In the genomic region with DNA sequence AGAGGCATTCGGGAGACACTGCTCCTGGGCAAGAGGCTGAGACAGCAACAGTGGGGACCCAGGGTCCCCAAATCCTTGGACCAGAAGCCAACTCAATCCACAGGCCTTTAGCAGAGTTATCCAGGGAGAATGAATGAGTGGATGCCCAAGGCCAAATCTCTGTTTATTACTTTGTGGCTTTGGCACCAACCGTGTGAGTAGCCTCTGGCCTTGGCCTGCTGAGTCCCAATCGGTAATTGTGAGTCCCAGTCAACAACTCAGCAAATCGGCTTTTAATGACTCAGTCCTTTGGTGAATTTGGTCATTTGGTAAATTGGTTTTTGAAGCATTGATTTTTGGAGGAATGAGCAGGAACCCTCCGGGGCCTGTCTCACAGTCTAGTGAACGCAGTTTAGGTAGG, we compare ENCODE assay signal across 33 cellular contexts.
"Had no signal": no experiment of that assay in that cellular context is flagged by ENCODE, and none has a peak within 500 bp of the region (broad histone marks: within the 10 kb centered on the region; RNA-seq: fewer than 3 reads in every experiment).

No MANE protein-coding gene starts in this region.

- H3K9me3 Mint-ChIP-seq: activated naive CD8-positive, alpha-beta T cell treated with anti-CD3 and anti-CD28 coated beads, Interleukin-2, amount 50 U/mL, for 24 hours had no signal

- H3K4me3 ChIP-seq: breast epithelium, Peyer's patch had no signal

- H3K36me3 ChIP-seq: breast epithelium, Peyer's patch, WERI-Rb-1 had no signal

- H3K9me3 ChIP-seq: breast epithelium, Peyer's patch had no signal

- H3K4me1 ChIP-seq: breast epithelium, Peyer's patch had no signal

- H3K4me3 Mint-ChIP-seq: activated CD4-positive, alpha-beta memory T cell treated with anti-CD3 and anti-CD28 coated beads, Interleukin-2, amount 10 ng/mL, durations not matched to agents 7 days and 5 days; activated CD8-positive, alpha-beta memory T cell treated with anti-CD3 and anti-CD28 coated beads, Interleukin-2, amount 10 ng/mL, durations not matched to agents 7 days and 5 days; activated naive CD4-positive, alpha-beta T cell treated with anti-CD3 and anti-CD28 coated beads, Interleukin-2, amount 10 ng/mL, durations not matched to agents 7 days and 5 days; activated naive CD8-positive, alpha-beta T cell; activated naive CD8-positive, alpha-beta T cell treated with anti-CD3 and anti-CD28 coated beads, Interleukin-2, amount 50 U/mL, for 24 hours had no signal

- H3K27ac Mint-ChIP-seq: activated CD4-positive, alpha-beta memory T cell treated with anti-CD3 and anti-CD28 coated beads, Interleukin-2, amount 10 ng/mL, durations not matched to agents 7 days and 5 days; activated CD8-positive, alpha-beta memory T cell treated with anti-CD3 and anti-CD28 coated beads, Interleukin-2, amount 10 ng/mL, durations not matched to agents 7 days and 5 days; activated naive CD4-positive, alpha-beta T cell treated with anti-CD3 and anti-CD28 coated beads, Interleukin-2, amount 10 ng/mL, durations not matched to agents 7 days and 5 days; activated naive CD8-positive, alpha-beta T cell; activated naive CD8-positive, alpha-beta T cell treated with anti-CD3 and anti-CD28 coated beads, Interleukin-2, amount 50 U/mL, for 24 hours had no signal

- DNase-seq: activated CD4-positive, alpha-beta memory T cell treated with anti-CD3 and anti-CD28 coated beads, Interleukin-2, amount 10 ng/mL, durations not matched to agents 7 days and 5 days; activated CD4-positive, alpha-beta T cell treated with anti-CD3 and anti-CD28 coated beads for 1 hour; activated CD4-positive, alpha-beta T cell treated with anti-CD3 and anti-CD28 coated beads for 48 hours; activated CD4-positive, CD25-positive, alpha-beta regulatory T cell; activated CD8-positive, alpha-beta memory T cell treated with anti-CD3 and anti-CD28 coated beads for 24 hours; activated CD8-positive, alpha-beta memory T cell treated with anti-CD3 and anti-CD28 coated beads, Interleukin-2, amount 10 ng/mL, durations not matched to agents 7 days and 5 days; activated CD8-positive, alpha-beta memory T cell treated with anti-CD3 and anti-CD28 coated beads, Interleukin-2, amount 50 U/mL, for 48 hours; activated effector memory CD4-positive, alpha-beta T cell treated with Interleukin-2 at 50 U/mL for 16 hours; activated naive CD4-positive, alpha-beta T cell treated with anti-CD3 and anti-CD28 coated beads, Interleukin-2, amount 10 ng/mL, durations not matched to agents 7 days and 5 days; activated naive CD8-positive, alpha-beta T cell treated with anti-CD3 and anti-CD28 coated beads, Interleukin-2, amount 50 U/mL, for 24 hours; activated T-cell treated with anti-CD3 and anti-CD28 coated beads, Interleukin-2, amount 50 U/mL, for 48 hours; amniotic stem cell; aorta; Kasumi-1; KG1; NCI-H1092 treated with DMSO at 0.1 percent for 48 hours; NCI-H1417; NCI-H187; NCI-H2029 treated with DMSO at 0.1 percent for 48 hours; NCI-H2107; NCI-H2171; NCI-H510A; NCI-H748 treated with DMSO at 0.1 percent for 48 hours; NK-92 treated with Interleukin-12 subunit alpha and Interleukin-12 subunit beta, amount 100 ng/mL, for 24 hours; PC-3; Peyer's patch; Right ventricle myocardium superior; T-helper 1 cell; T-helper 2 cell; T-helper 9 cell; WERI-Rb-1 had no signal

- H3K4me1 Mint-ChIP-seq: activated CD4-positive, alpha-beta memory T cell treated with anti-CD3 and anti-CD28 coated beads, Interleukin-2, amount 10 ng/mL, durations not matched to agents 7 days and 5 days; activated CD8-positive, alpha-beta memory T cell treated with anti-CD3 and anti-CD28 coated beads, Interleukin-2, amount 10 ng/mL, durations not matched to agents 7 days and 5 days; activated naive CD8-positive, alpha-beta T cell treated with anti-CD3 and anti-CD28 coated beads, Interleukin-2, amount 50 U/mL, for 24 hours had no signal

- H3K27ac ChIP-seq: breast epithelium, Peyer's patch, WERI-Rb-1 had no signal

- H3K27me3 Mint-ChIP-seq: activated CD4-positive, alpha-beta memory T cell treated with anti-CD3 and anti-CD28 coated beads, Interleukin-2, amount 10 ng/mL, durations not matched to agents 7 days and 5 days; activated CD8-positive, alpha-beta memory T cell treated with anti-CD3 and anti-CD28 coated beads, Interleukin-2, amount 10 ng/mL, durations not matched to agents 7 days and 5 days; activated naive CD8-positive, alpha-beta T cell treated with anti-CD3 and anti-CD28 coated beads, Interleukin-2, amount 50 U/mL, for 24 hours had no signal

- H3K36me3 Mint-ChIP-seq: activated naive CD4-positive, alpha-beta T cell treated with anti-CD3 and anti-CD28 coated beads, Interleukin-2, amount 10 ng/mL, durations not matched to agents 7 days and 5 days had no signal

- H3K27me3 ChIP-seq: breast epithelium, Peyer's patch had no signal

- ATAC-seq: activated CD8-positive, alpha-beta memory T cell treated with anti-CD3 and anti-CD28 coated beads, Interleukin-2, amount 10 ng/mL, durations not matched to agents 7 days and 5 days; activated naive CD8-positive, alpha-beta T cell treated with anti-CD3 and anti-CD28 coated beads, Interleukin-2, amount 50 U/mL, for 24 hours had no signal
